20 cellular contexts compared by ENCODE assay signal in the genomic region with DNA sequence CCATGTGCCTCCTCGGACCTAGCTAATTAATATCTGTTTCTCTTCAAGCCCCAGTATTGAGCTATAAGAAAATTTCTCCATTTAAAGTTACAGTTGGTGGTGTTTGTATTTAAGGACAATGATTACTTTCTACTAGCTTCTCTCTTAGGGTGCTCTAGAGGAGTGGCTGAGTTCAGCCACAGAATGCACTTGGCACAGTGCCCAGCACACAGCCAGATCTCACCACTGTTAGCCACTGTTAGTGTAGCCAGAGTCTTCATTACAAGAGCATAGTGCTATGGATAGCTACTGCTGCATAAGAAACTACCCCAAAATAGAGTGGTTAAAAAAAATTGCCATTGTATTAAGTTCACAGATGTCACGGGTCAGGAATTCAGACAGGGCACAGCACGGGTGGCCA.
"Had no signal": no experiment of that assay in that cellular context is flagged by ENCODE, and none has a peak within 500 bp of the region (broad histone marks: within the 10 kb centered on the region; RNA-seq: fewer than 3 reads in every experiment).

No MANE protein-coding gene starts in this region.

- ATAC-seq: activated CD4-positive, CD25-positive, alpha-beta regulatory T cell treated with anti-CD3 and anti-CD28 coated beads, Interleukin-2, amount 50 U/mL, for 24 hours; activated CD8-positive, alpha-beta memory T cell treated with anti-CD3 and anti-CD28 coated beads, Interleukin-2, amount 10 ng/mL, durations not matched to agents 7 days and 5 days; activated CD8-positive, alpha-beta T cell treated with anti-CD3 and anti-CD28 coated beads for 36 hours; activated naive CD8-positive, alpha-beta T cell treated with anti-CD3 and anti-CD28 coated beads, Interleukin-2, amount 50 U/mL, for 24 hours; effector memory CD8-positive, alpha-beta T cell had no signal

- H3K4me3 Mint-ChIP-seq: activated CD4-positive, alpha-beta T cell treated with anti-CD3 and anti-CD28 coated beads, Interleukin-2, amount 10 ng/mL, durations not matched to agents 7 days and 5 days; activated CD8-positive, alpha-beta memory T cell treated with anti-CD3 and anti-CD28 coated beads, Interleukin-2, amount 10 ng/mL, durations not matched to agents 7 days and 5 days; activated CD8-positive, alpha-beta T cell treated with anti-CD3 and anti-CD28 coated beads for 36 hours; activated naive CD8-positive, alpha-beta T cell treated with anti-CD3 and anti-CD28 coated beads, Interleukin-2, amount 50 U/mL, for 24 hours; activated T-helper 1 cell treated with anti-CD3 and anti-CD28 coated beads, Interleukin-12 subunit alpha, Interleukin-12 subunit beta, Interleukin-2, Interleukin-4 antibody, amounts not matched to agents 30 ng/mL and 10 ng/mL and 1 ng/mL, durations not matched to agents 14 hours and 24 hours and 36 hours; effector memory CD8-positive, alpha-beta T cell had no signal

- H3K27ac Mint-ChIP-seq: activated CD4-positive, alpha-beta T cell treated with anti-CD3 and anti-CD28 coated beads, Interleukin-2, amount 10 ng/mL, durations not matched to agents 7 days and 5 days; activated CD8-positive, alpha-beta memory T cell treated with anti-CD3 and anti-CD28 coated beads, Interleukin-2, amount 10 ng/mL, durations not matched to agents 7 days and 5 days; activated CD8-positive, alpha-beta T cell treated with anti-CD3 and anti-CD28 coated beads for 36 hours; activated naive CD8-positive, alpha-beta T cell treated with anti-CD3 and anti-CD28 coated beads, Interleukin-2, amount 50 U/mL, for 24 hours; activated T-helper 1 cell treated with anti-CD3 and anti-CD28 coated beads, Interleukin-12 subunit alpha, Interleukin-12 subunit beta, Interleukin-2, Interleukin-4 antibody, amounts not matched to agents 30 ng/mL and 10 ng/mL and 1 ng/mL, durations not matched to agents 14 hours and 24 hours and 36 hours; effector memory CD8-positive, alpha-beta T cell had no signal

- H3K4me1 Mint-ChIP-seq: activated CD4-positive, alpha-beta T cell treated with anti-CD3 and anti-CD28 coated beads, Interleukin-2, amount 10 ng/mL, durations not matched to agents 7 days and 5 days; activated CD8-positive, alpha-beta memory T cell treated with anti-CD3 and anti-CD28 coated beads, Interleukin-2, amount 10 ng/mL, durations not matched to agents 7 days and 5 days; activated naive CD8-positive, alpha-beta T cell treated with anti-CD3 and anti-CD28 coated beads, Interleukin-2, amount 50 U/mL, for 24 hours had no signal

- DNase-seq: activated CD4-positive, alpha-beta T cell treated with anti-CD3 and anti-CD28 coated beads, Interleukin-2, amount 10 ng/mL, durations not matched to agents 7 days and 5 days; activated CD8-positive, alpha-beta memory T cell treated with anti-CD3 and anti-CD28 coated beads, Interleukin-2, amount 10 ng/mL, durations not matched to agents 7 days and 5 days; activated CD8-positive, alpha-beta T cell treated with anti-CD3 and anti-CD28 coated beads for 36 hours; activated gamma-delta T cell; activated naive CD4-positive, alpha-beta T cell treated with anti-CD3 and anti-CD28 coated beads, Interleukin-2, amount 50 U/mL, for 16 hours; activated naive CD8-positive, alpha-beta T cell treated with anti-CD3 and anti-CD28 coated beads, Interleukin-2, amount 50 U/mL, for 24 hours; activated T-cell treated with anti-CD3 and anti-CD28 coated beads for 4 hours; aorta; brain microvascular endothelial cell; central memory CD4-positive, alpha-beta T cell; effector memory CD8-positive, alpha-beta T cell; hippocampal formation; right cardiac atrium; stimulated activated CD4-positive, alpha-beta T cell treated with anti-CD3 and anti-CD28 coated beads, Interleukin-4, amount 100 ng/mL, for 24 hours; stimulated activated naive CD4-positive, alpha-beta T cell treated with Interleukin-2 at 50 U/mL for 16 hours had no signal

- H3K27me3 Mint-ChIP-seq: activated CD4-positive, alpha-beta T cell treated with anti-CD3 and anti-CD28 coated beads, Interleukin-2, amount 10 ng/mL, durations not matched to agents 7 days and 5 days; activated CD8-positive, alpha-beta memory T cell treated with anti-CD3 and anti-CD28 coated beads, Interleukin-2, amount 10 ng/mL, durations not matched to agents 7 days and 5 days; activated CD8-positive, alpha-beta T cell treated with anti-CD3 and anti-CD28 coated beads for 36 hours; activated naive CD8-positive, alpha-beta T cell treated with anti-CD3 and anti-CD28 coated beads, Interleukin-2, amount 50 U/mL, for 24 hours had no signal

- H3K27ac ChIP-seq: brain microvascular endothelial cell, esophagus muscularis mucosa, parathyroid adenoma, VCaP had no signal

- H3K9me3 Mint-ChIP-seq: activated CD4-positive, alpha-beta T cell treated with anti-CD3 and anti-CD28 coated beads, Interleukin-2, amount 10 ng/mL, durations not matched to agents 7 days and 5 days; activated CD8-positive, alpha-beta T cell treated with anti-CD3 and anti-CD28 coated beads for 36 hours; activated naive CD8-positive, alpha-beta T cell treated with anti-CD3 and anti-CD28 coated beads, Interleukin-2, amount 50 U/mL, for 24 hours; activated T-helper 1 cell treated with anti-CD3 and anti-CD28 coated beads, Interleukin-12 subunit alpha, Interleukin-12 subunit beta, Interleukin-2, Interleukin-4 antibody, amounts not matched to agents 30 ng/mL and 10 ng/mL and 1 ng/mL, durations not matched to agents 14 hours and 24 hours and 36 hours; effector memory CD8-positive, alpha-beta T cell had no signal

- H3K36me3 Mint-ChIP-seq: activated CD8-positive, alpha-beta memory T cell treated with anti-CD3 and anti-CD28 coated beads, Interleukin-2, amount 10 ng/mL, durations not matched to agents 7 days and 5 days had no signal
